In the genomic region with DNA sequence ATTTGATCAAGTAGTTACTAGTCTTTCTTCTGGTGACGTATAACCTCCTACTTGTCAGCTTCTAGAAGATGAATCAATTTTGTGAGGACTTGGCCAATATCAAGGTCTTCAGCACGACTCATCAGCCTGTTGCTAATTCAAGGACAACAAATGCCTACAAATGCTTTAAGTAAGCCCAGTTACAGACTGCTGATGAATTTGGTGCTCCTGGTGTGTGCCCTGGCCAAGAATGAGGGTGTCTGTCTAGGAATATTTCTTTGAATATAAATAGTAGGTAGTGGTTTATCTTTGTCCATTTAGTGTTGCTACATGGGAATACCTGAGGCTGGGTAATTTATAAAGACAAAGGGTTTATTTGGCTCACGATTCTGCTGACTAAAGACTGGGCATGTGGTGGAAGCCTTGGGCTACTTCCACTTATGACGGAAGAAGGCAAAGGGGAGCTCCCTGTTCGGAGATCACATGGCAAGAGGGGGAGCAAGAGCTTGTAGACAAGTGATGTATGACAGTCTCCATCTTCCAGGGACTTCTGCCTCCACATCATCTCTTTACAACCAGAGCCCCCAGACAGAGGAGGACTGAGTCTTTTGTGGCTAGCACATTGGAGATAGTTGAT, we compare ENCODE assay signal across 2 cellular contexts.
TF ChIP-seq lines count a peak whose summit lies in the region.

No MANE protein-coding gene starts in this region.

TF ChIP-seq in IMR-90, 13 proteins besides CTCF, POLR2A, EP300 and RAD21:
- TF ChIP-seq, protein P1, sequence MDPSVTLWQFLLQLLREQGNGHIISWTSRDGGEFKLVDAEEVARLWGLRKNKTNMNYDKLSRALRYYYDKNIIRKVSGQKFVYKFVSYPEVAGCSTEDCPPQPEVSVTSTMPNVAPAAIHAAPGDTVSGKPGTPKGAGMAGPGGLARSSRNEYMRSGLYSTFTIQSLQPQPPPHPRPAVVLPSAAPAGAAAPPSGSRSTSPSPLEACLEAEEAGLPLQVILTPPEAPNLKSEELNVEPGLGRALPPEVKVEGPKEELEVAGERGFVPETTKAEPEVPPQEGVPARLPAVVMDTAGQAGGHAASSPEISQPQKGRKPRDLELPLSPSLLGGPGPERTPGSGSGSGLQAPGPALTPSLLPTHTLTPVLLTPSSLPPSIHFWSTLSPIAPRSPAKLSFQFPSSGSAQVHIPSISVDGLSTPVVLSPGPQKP (IDR thresholded peaks at IDR 0.05; ENCODE audit: borderline replicate concordance, low read depth, low read length), result no peak
- 0 out of 2 replicates have a peak, but pooled peaks have one; percentile 30 for TF ChIP-seq FOS (IDR thresholded peaks at IDR 0.05; ENCODE audit: low read depth, low read length)
- TF ChIP-seq SMC3 (IDR thresholded peaks at IDR 0.05; ENCODE audit: low read depth, low read length), result no peak
- TF ChIP-seq CEBPB (IDR thresholded peaks at IDR 0.05; ENCODE audit: low read depth, low read length), result peak; percentile 61; the same call in 1 of the 2 replicates
TF ChIP-seq in IMR-90: peak in this region for 2.

TF ChIP-seq in K562, 482 proteins besides CTCF, POLR2A, EP300 and RAD21:
- TF ChIP-seq, protein P2, sequence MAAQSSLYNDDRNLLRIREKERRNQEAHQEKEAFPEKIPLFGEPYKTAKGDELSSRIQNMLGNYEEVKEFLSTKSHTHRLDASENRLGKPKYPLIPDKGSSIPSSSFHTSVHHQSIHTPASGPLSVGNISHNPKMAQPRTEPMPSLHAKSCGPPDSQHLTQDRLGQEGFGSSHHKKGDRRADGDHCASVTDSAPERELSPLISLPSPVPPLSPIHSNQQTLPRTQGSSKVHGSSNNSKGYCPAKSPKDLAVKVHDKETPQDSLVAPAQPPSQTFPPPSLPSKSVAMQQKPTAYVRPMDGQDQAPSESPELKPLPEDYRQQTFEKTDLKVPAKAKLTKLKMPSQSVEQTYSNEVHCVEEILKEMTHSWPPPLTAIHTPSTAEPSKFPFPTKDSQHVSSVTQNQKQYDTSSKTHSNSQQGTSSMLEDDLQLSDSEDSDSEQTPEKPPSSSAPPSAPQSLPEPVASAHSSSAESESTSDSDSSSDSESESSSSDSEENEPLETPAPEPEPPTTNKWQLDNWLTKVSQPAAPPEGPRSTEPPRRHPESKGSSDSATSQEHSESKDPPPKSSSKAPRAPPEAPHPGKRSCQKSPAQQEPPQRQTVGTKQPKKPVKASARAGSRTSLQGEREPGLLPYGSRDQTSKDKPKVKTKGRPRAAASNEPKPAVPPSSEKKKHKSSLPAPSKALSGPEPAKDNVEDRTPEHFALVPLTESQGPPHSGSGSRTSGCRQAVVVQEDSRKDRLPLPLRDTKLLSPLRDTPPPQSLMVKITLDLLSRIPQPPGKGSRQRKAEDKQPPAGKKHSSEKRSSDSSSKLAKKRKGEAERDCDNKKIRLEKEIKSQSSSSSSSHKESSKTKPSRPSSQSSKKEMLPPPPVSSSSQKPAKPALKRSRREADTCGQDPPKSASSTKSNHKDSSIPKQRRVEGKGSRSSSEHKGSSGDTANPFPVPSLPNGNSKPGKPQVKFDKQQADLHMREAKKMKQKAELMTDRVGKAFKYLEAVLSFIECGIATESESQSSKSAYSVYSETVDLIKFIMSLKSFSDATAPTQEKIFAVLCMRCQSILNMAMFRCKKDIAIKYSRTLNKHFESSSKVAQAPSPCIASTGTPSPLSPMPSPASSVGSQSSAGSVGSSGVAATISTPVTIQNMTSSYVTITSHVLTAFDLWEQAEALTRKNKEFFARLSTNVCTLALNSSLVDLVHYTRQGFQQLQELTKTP (IDR thresholded peaks at IDR 0.05; ENCODE audit: low read depth in 1 of 2, partially characterized antibody in 2 of 2), result no peak
- TF ChIP-seq CBX1 (IDR thresholded peaks at IDR 0.05; ENCODE audit: low read depth) (no peak), SMARCA5 (IDR thresholded peaks at IDR 0.05) (no peak)
